Comparison of ENCODE assay signal across 14 cellular contexts in the genomic region with DNA sequence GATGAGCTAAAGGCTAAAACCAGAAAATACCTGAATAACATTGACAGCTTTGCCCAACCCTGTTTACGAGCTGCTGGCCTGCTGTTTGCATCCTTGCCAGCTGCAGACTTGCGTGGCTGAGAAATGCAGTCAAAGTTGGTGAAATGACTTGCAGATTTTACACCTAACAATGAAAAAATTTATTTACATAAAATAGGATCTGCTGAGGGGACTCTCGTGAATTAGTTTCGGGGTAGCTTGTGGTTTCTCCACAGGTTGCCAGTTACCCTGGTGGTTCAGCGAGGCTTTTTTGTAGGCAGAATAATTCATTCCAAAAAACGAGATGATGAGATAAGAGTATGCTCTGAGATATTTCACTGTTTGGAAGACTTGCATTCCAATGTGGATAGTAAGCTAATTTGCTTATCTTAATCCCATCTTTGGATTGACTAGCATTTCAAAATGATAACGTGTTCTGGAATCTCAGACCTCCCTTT.
DNase-seq lines count a peak whose midpoint lies in the region; ATAC-seq, FAIRE-seq and TF ChIP-seq lines count a peak whose summit lies in the region.
"Had no signal": no experiment of that assay in that cellular context is flagged by ENCODE, and none has a peak within 500 bp of the region (broad histone marks: within the 10 kb centered on the region; RNA-seq: fewer than 3 reads in every experiment).

No MANE protein-coding gene starts in this region.

- CTCF ChIA-PET in A549 (lab: Yijun Ruan, JAX) = interaction anchor here (0.8 to 2.8 kb wide), 4 partner anchors 9 to 119 kb away, joined by 3 to 8 read pairs (median 4); no protein-coding TSS in a partner anchor

- TF ChIP-seq POLR2A in A549 (IDR thresholded peaks at IDR 0.05; ENCODE audit: low read length) = no peak
- no peak for TF ChIP-seq POLR2A in GM12891 (IDR thresholded peaks at IDR 0.05; ENCODE audit: low read depth, low read length)

- peak; percentile 30 to 34; a peak in 1 of 5 replicates for TF ChIP-seq EP300 in A549 (IDR thresholded peaks at IDR 0.05)

- under 1% methylated on average over 7 of the region's 7 CpGs for WGBS in A549 (ENCODE audit: missing lambda C conversion rate)

- TF ChIP-seq RAD21 in A549 (conservative IDR thresholded peaks at IDR 0.05 in 1 of 2, IDR thresholded peaks at IDR 0.05 in 1 of 2) = no peak

- POLR2A ChIA-PET in A549 (lab: Yijun Ruan, JAX) = interaction anchor here (0.6 to 2.3 kb wide), 4 partner anchors 43 to 125 kb away, joined by 3 to 13 read pairs (median 8); no protein-coding TSS in a partner anchor

- peak; percentile 68 for FAIRE-seq in A549 (lab: Jason Lieb, UNC)
- FAIRE-seq in GM12891 (lab: Jason Lieb, UNC) = no peak

- peaks cover 49% of the 10 kb centered on the region for H3K4me1 ChIP-seq in A549
- H3K4me1 ChIP-seq in HAP-1 = peaks cover 18% of the 10 kb centered on the region
- H3K4me1 ChIP-seq in SJSA1 (replicated peaks) = peaks cover 51% of the 10 kb centered on the region
- H3K4me1 ChIP-seq: BE2C had no signal

- H3K4me2 ChIP-seq in A549 = peak overlapping the region; percentile 63

- H3K27ac ChIP-seq in A549 = peak overlapping the region; percentile 59 to 78
- peak overlapping the region; percentile 84 for H3K27ac ChIP-seq in SJSA1
- H3K27ac ChIP-seq: adrenal gland had no signal

- ATAC-seq in A549 (peak; percentile 73 to 80; a peak in 5 of 6 replicates), GM18858 (IDR thresholded peaks at IDR 0.05; ENCODE audit: unreplicated experiment) (no peak)
- ATAC-seq: left colon had no signal

- H3K36me3 ChIP-seq in HAP-1 (replicated peaks) (no peaks in the 10 kb centered on the region), SJSA1 (no peaks in the 10 kb centered on the region)
- H3K36me3 ChIP-seq: adrenal gland, BE2C had no signal

- peak; percentile 73 to 80 for DNase-seq in A549 (ENCODE audit: low read depth in 1 of 2, low spot score in 1 of 2)
- DNase-seq in HAP-1 (ENCODE audit: low spot score in 2 of 2) = peak; percentile 51 to 74
- peak; percentile 81 to 95 for DNase-seq in SJSA1 (ENCODE audit: low read depth in 1 of 2, low spot score in 2 of 2)
- DNase-seq in fibroblast of mammary gland (ENCODE audit: low read depth) = peak; percentile 13
- no peak for DNase-seq in GOT3 (lab: John Stamatoyannopoulos, UW)
- DNase-seq in middle frontal gyrus (ENCODE audit: extremely low spot score, low spot score) = no peak
- DNase-seq in GM12891 (ENCODE audit: insufficient read length, low spot score) = no peak
- DNase-seq: adrenal gland; BE2C; erythroblast; left colon; nucleus accumbens; stimulated activated naive CD4-positive, alpha-beta T cell treated with Interleukin-2 at 50 U/mL for 16 hours had no signal

- in situ Hi-C loops in HAP-1 (cut with MboI; ENCODE audit: low sequenced_read_pairs) = no loop called here

- H3K4me3 ChIP-seq in A549 = no peak overlapping the region
- no peak overlapping the region for H3K4me3 ChIP-seq in HAP-1
- H3K4me3 ChIP-seq in SJSA1 = no peak overlapping the region
- H3K4me3 ChIP-seq in fibroblast of mammary gland (ENCODE audit: control insufficient read depth, low read depth, low read length) = no peak overlapping the region
- H3K4me3 ChIP-seq: adrenal gland had no signal

- no peaks in the 10 kb centered on the region for H3K27me3 ChIP-seq in HAP-1 (ENCODE audit: low read depth)
- H3K27me3 ChIP-seq in SJSA1 (replicated peaks) = no peaks in the 10 kb centered on the region
- H3K27me3 ChIP-seq: adrenal gland, BE2C had no signal

- TF ChIP-seq CTCF in A549 (IDR thresholded peaks at IDR 0.05) = no peak
- no peak for TF ChIP-seq CTCF in fibroblast of mammary gland (conservative IDR thresholded peaks at IDR 0.05; ENCODE audit: control insufficient read depth, insufficient read depth, low read depth, low read length)

- H3K9me3 ChIP-seq in A549 = no peaks in the 10 kb centered on the region
- no peaks in the 10 kb centered on the region for H3K9me3 ChIP-seq in HAP-1
- no peaks in the 10 kb centered on the region for H3K9me3 ChIP-seq in SJSA1 (replicated peaks)
- H3K9me3 ChIP-seq: adrenal gland, BE2C had no signal

TF ChIP-seq in A549, 52 proteins besides CTCF, POLR2A, EP300 and RAD21 (continues in another document):
- TF ChIP-seq, protein P1, sequence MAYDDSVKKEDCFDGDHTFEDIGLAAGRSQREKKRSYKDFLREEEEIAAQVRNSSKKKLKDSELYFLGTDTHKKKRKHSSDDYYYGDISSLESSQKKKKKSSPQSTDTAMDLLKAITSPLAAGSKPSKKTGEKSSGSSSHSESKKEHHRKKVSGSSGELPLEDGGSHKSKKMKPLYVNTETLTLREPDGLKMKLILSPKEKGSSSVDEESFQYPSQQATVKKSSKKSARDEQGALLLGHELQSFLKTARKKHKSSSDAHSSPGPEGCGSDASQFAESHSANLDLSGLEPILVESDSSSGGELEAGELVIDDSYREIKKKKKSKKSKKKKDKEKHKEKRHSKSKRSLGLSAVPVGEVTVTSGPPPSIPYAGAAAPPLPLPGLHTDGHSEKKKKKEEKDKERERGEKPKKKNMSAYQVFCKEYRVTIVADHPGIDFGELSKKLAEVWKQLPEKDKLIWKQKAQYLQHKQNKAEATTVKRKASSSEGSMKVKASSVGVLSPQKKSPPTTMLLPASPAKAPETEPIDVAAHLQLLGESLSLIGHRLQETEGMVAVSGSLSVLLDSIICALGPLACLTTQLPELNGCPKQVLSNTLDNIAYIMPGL (CRISPR knock-in tag; IDR thresholded peaks at IDR 0.05; ENCODE audit: borderline replicate concordance) = no peak
- TF ChIP-seq RARB (CRISPR knock-in tag; IDR thresholded peaks at IDR 0.05) (no peak), PHF8 (IDR thresholded peaks at IDR 0.05; ENCODE audit: borderline replicate concordance, low read depth) (no peak), GATA3 (IDR thresholded peaks at IDR 0.05; ENCODE audit: borderline replicate concordance) (peak; percentile 99), FOXS1 (CRISPR knock-in tag; IDR thresholded peaks at IDR 0.05) (no peak), ZNF302 (CRISPR knock-in tag; IDR thresholded peaks at IDR 0.05) (no peak), JUN (IDR thresholded peaks at IDR 0.05) (peak; percentile 35 to 49; a peak in 2 of 5 replicates), MYC (IDR thresholded peaks at IDR 0.05; ENCODE audit: borderline replicate concordance, low read length) (no peak), HEYL (CRISPR knock-in tag; IDR thresholded peaks at IDR 0.05) (no peak), CBX2 (IDR thresholded peaks at IDR 0.05; ENCODE audit: borderline replicate concordance, low read depth) (no peak), TFCP2L1 (CRISPR knock-in tag; IDR thresholded peaks at IDR 0.05) (no peak), ZSCAN20 (CRISPR knock-in tag; IDR thresholded peaks at IDR 0.05) (no peak), HDAC2 (IDR thresholded peaks at IDR 0.05) (no peak), RCOR1 (IDR thresholded peaks at IDR 0.05; ENCODE audit: low read depth, low read length) (no peak), SMC3 (IDR thresholded peaks at IDR 0.05) (peak; percentile 20; the same call in 2 of the 3 replicates), HOXB5 (CRISPR knock-in tag; IDR thresholded peaks at IDR 0.05) (no peak), ZFP36 (IDR thresholded peaks at IDR 0.05; ENCODE audit: borderline replicate concordance, partially characterized antibody) (no peak)
- TF ChIP-seq, protein P2, sequence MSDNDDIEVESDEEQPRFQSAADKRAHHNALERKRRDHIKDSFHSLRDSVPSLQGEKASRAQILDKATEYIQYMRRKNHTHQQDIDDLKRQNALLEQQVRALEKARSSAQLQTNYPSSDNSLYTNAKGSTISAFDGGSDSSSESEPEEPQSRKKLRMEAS (IDR thresholded peaks at IDR 0.05) = peak; percentile 65

TF ChIP-seq in GM12891, 5 proteins besides CTCF, POLR2A, EP300 and RAD21:
- TF ChIP-seq POLR2AphosphoS5 (IDR thresholded peaks at IDR 0.05; ENCODE audit: low read depth, low read length) = no peak
TF ChIP-seq in GM12891: peak in this region for 0.

Comparison
In these comparisons a context has a peak if more than half of its experiments do, and no peak if none do; other contexts are left out.
1. DNase-seq: peak in A549 (2 of 2), HAP-1 (2 of 2), SJSA1 (2 of 2) and fibroblast of mammary gland (single experiment); none in GOT3 (single experiment), middle frontal gyrus (single experiment) and GM12891 (single experiment).